8 cellular contexts compared by ENCODE assay signal in the genomic region with DNA sequence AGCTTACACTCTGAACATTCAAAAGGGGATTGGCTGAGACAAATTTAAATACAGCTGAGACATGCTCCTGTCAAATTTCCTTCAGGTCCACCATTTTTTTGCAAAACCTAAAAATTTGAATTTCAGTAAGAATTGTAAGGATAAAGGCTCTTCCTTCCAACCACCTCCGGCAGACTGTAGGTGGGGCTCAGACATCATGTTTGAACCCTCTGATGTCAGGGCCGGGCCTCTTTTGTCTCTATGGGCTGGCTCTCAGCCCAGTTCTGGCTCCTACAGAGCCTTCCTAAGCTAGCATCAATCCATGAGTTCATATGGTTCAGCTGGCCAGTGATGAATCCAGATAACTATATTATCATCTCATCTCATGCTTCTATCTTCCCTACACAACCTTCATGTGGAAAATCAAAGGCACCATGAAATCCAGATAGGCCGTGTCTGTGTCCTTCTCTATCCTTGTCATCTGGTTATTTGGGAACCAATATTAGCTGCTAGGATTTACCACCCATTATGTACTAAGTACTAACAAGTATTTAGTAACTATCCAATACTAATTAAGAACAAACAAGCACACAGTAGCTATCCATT. TPM values are rescaled to one million over a fixed set of nuclear protein-coding genes. Genes with fewer than 3 reads are reported as not detected.
A peak's percentile ranks its signal among the peaks of the same experiment; 100 is the strongest.
DNase-seq lines count a peak whose midpoint lies in the region; ATAC-seq and TF ChIP-seq lines count a peak whose summit lies in the region.

No MANE protein-coding gene starts in this region.

- CTCF ChIA-PET in AG04450 (lab: Charles Lee), result interaction anchor here (0.6 to 0.8 kb wide), 3 partner anchors 9 to 607 kb away, joined by 3 to 4 read pairs (median 3); no protein-coding TSS in a partner anchor

- H3K4me1 Mint-ChIP-seq in activated naive CD8-positive, alpha-beta T cell treated with anti-CD3 and anti-CD28 coated beads for 36 hours, result no peaks in the 10 kb centered on the region
- H3K4me1 Mint-ChIP-seq in activated T-cell treated with anti-CD3 and anti-CD28 coated beads, Interleukin-2, amount 50 U/mL, for 4 hours (ENCODE audit: low read depth), result no peaks in the 10 kb centered on the region

- no peak overlapping the region for H3K27ac ChIP-seq in AG04450 (ENCODE audit: low read depth, low read length)
- no peak overlapping the region for H3K27ac ChIP-seq in heart right ventricle

- H3K9me3 Mint-ChIP-seq in activated naive CD8-positive, alpha-beta T cell treated with anti-CD3 and anti-CD28 coated beads for 36 hours, result no peaks in the 10 kb centered on the region
- no peaks in the 10 kb centered on the region for H3K9me3 Mint-ChIP-seq in activated T-cell treated with anti-CD3 and anti-CD28 coated beads, Interleukin-2, amount 50 U/mL, for 4 hours

- intact Hi-C loops in heart right ventricle (cut with DNase I), result loop anchor here in 3 of 10 donors (10.0 kb wide), 2 partner anchors 347 to 607 kb away; no protein-coding TSS in a partner anchor

- H3K4me3 ChIP-seq in AG04450 (ENCODE audit: low read depth, low read length) (no peak overlapping the region), heart right ventricle (no peak overlapping the region)

- peak; percentile 32; the same call in 1 of the 2 replicates for TF ChIP-seq CTCF in AG04450 (IDR thresholded peaks at IDR 0.05; ENCODE audit: low read depth, low read length)
- TF ChIP-seq CTCF in heart right ventricle (IDR thresholded peaks at IDR 0.05), result peak in 7 of 9 donors; percentile 29 to 58 (median 48)

- in situ Hi-C loops in SK-MEL-5 (cut with HindIII; ENCODE audit: low pct_unique_long_range_greater_than_20kb, low sequenced_read_pairs), result no loop called here

- no peaks in the 10 kb centered on the region for H3K9me3 ChIP-seq in AG04450 (ENCODE audit: control insufficient read depth, insufficient read depth, low read length)
- H3K9me3 ChIP-seq in heart right ventricle, result no peaks in the 10 kb centered on the region

- no peaks in the 10 kb centered on the region for H3K36me3 Mint-ChIP-seq in activated naive CD8-positive, alpha-beta T cell treated with anti-CD3 and anti-CD28 coated beads for 36 hours
- peaks cover 19% of the 10 kb centered on the region for H3K36me3 Mint-ChIP-seq in activated T-cell treated with anti-CD3 and anti-CD28 coated beads, Interleukin-2, amount 50 U/mL, for 4 hours (ENCODE audit: insufficient read depth)

- POLR2A ChIA-PET in AG04450 (lab: Yijun Ruan, JAX), result no interaction called here

- DNase-seq in AG04450 (ENCODE audit: low read depth, low spot score) (no peak), HT1080 (ENCODE audit: low read depth) (peak; percentile 51), SK-MEL-5 (ENCODE audit: low read depth, low spot score) (peak; percentile 35), heart right ventricle (peak in 1 of 2 donors; percentile 30)
- no peak for DNase-seq in activated effector memory CD4-positive, alpha-beta T cell treated with Interleukin-2 at 50 U/mL for 16 hours
- no peak for DNase-seq in activated naive CD8-positive, alpha-beta T cell treated with anti-CD3 and anti-CD28 coated beads for 36 hours
- DNase-seq in activated T-cell treated with anti-CD3 and anti-CD28 coated beads, Interleukin-2, amount 50 U/mL, for 4 hours, result no peak

- H3K36me3 ChIP-seq in heart right ventricle, result peaks cover 0 to 100% (median 58%) of the 10 kb centered on the region in 9 donors

- H3K27me3 ChIP-seq in AG04450 (ENCODE audit: control insufficient read depth, insufficient read depth, low read length), result no peaks in the 10 kb centered on the region
- H3K27me3 ChIP-seq in heart right ventricle, result no peaks in the 10 kb centered on the region

- ATAC-seq in heart right ventricle (peak in 6 of 8 donors; percentile 54 to 74 (median 66)), HG02870 (IDR thresholded peaks at IDR 0.05; ENCODE audit: unreplicated experiment) (no peak)
- ATAC-seq in activated T-cell treated with anti-CD3 and anti-CD28 coated beads, Interleukin-2, amount 50 U/mL, for 4 hours, result no peak

- no peak overlapping the region for H3K4me3 Mint-ChIP-seq in activated naive CD8-positive, alpha-beta T cell treated with anti-CD3 and anti-CD28 coated beads for 36 hours
- H3K4me3 Mint-ChIP-seq in activated T-cell treated with anti-CD3 and anti-CD28 coated beads, Interleukin-2, amount 50 U/mL, for 4 hours, result no peak overlapping the region

- H3K27ac Mint-ChIP-seq in activated naive CD8-positive, alpha-beta T cell treated with anti-CD3 and anti-CD28 coated beads for 36 hours, result no peak overlapping the region

- peaks cover 0 to 13% (median 0%) of the 10 kb centered on the region in 9 donors for H3K4me1 ChIP-seq in heart right ventricle

- H3K27me3 Mint-ChIP-seq in activated naive CD8-positive, alpha-beta T cell treated with anti-CD3 and anti-CD28 coated beads for 36 hours, result no peaks in the 10 kb centered on the region
- H3K27me3 Mint-ChIP-seq in activated T-cell treated with anti-CD3 and anti-CD28 coated beads, Interleukin-2, amount 50 U/mL, for 4 hours (ENCODE audit: low read depth), result no peaks in the 10 kb centered on the region

- 45 to 54% methylated on average over 3 of the region's 3 CpGs for WGBS in heart right ventricle, 2 donors

RNA-seq across cellular contexts. Expression of gene NIPSNAP3B, which starts 44.2 kb away (rescaled TPM):
- polyA plus RNA-seq in AG04450 (2011; rRNA removed) (1.4 and 1.8 TPM in 2 replicates), heart right ventricle (10 to 100 TPM in 1 of 2 donors, 1 to 10 TPM in 1; 6.9 to 12.1 TPM)
- 0.43 and 0.64 TPM in 2 replicates for polyA minus RNA-seq in AG04450 (2011; rRNA and poly(A)+ RNA removed)
- total RNA-seq in HT1080 (2014; rRNA removed; shearing (Covaris generic)), result 0.19 TPM in 1 of 2 replicates, not detected in the other
- 0.14 and 0.58 TPM in 2 replicates for polyA plus RNA-seq in HT1080 (2015; cell fraction: cytosol; rRNA removed)
- polyA plus RNA-seq in HT1080 (2015; cell fraction: nucleus; rRNA removed), result 0.83 and 0.84 TPM in 2 replicates
- 0.69 and 1.3 TPM in 2 replicates for total RNA-seq in SK-MEL-5 (2014; rRNA removed; shearing (Covaris generic))
- 0.61 and 0.76 TPM in 2 replicates for polyA plus RNA-seq in SK-MEL-5 (2015; cell fraction: cytosol; rRNA removed)
- 6.2 and 14.8 TPM in 2 replicates for polyA plus RNA-seq in SK-MEL-5 (2015; cell fraction: nucleus; rRNA removed)
- total RNA-seq in heart right ventricle, result 10 to 100 TPM; 25.0 to 38.6 (median 32.0) TPM
- total RNA-seq in activated naive CD8-positive, alpha-beta T cell treated with anti-CD3 and anti-CD28 coated beads for 36 hours, result under 1 TPM; 0.23 to 0.88 TPM
- total RNA-seq in activated T-cell treated with anti-CD3 and anti-CD28 coated beads, Interleukin-2, amount 50 U/mL, for 4 hours, result under 1 TPM in 2 of 3 donors, not detected in 1; 0.14 to 0.63 TPM

Comparison
In these comparisons a context has a peak if more than half of its experiments do, and no peak if none do; other contexts are left out.
1. DNase-seq: peak in HT1080 (single experiment) and SK-MEL-5 (single experiment); none in AG04450 (single experiment), activated effector memory CD4-positive, alpha-beta T cell treated with Interleukin-2 at 50 U/mL for 16 hours (single experiment), activated naive CD8-positive, alpha-beta T cell treated with anti-CD3 and anti-CD28 coated beads for 36 hours (single experiment) and activated T-cell treated with anti-CD3 and anti-CD28 coated beads, Interleukin-2, amount 50 U/mL, for 4 hours (single experiment).
2. ATAC-seq: peak in heart right ventricle (6 of 8); none in HG02870 (single experiment) and activated T-cell treated with anti-CD3 and anti-CD28 coated beads, Interleukin-2, amount 50 U/mL, for 4 hours (0 of 2).
3. RNA of gene NIPSNAP3B, which starts 44.2 kb away (total RNA-seq): 25.0 to 38.6 TPM in heart right ventricle; 0.23 to 0.88 TPM in activated naive CD8-positive, alpha-beta T cell treated with anti-CD3 and anti-CD28 coated beads for 36 hours, 0.69 to 1.3 TPM in SK-MEL-5, 0.19 TPM in HT1080 and 0.14 to 0.63 TPM in activated T-cell treated with anti-CD3 and anti-CD28 coated beads, Interleukin-2, amount 50 U/mL, for 4 hours; every median in the first group is over 10 times any median in the second.